ENCODE assay signal across 20 cellular contexts in the genomic region with DNA sequence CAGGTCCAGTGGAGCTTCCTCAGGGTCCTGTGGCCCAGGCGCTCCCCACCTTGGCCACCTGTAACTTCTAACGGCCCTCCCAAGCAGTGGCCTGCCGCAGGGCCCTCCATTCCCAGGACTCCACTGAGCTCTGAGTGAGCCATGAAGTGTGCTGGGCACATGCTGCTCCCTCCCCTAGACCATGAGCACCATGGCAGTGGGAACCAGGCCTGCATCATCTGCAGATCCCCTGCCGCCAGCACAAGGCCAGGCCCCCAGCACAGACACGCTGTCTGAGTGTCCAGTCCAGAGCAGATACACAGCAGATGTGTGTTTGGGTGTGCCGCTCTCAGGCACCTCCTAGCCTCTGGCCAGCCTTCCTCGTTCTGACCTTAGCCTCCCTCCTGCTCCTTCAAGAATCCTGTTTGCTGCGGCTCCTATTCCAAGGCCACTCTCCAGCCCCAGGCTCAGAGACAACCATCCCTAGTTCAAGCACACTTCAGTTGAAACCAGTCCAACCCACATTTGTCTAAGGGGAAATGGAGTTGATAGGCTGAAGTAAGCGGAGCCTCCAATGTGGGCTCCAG. TPM values are rescaled to one million over a fixed set of nuclear protein-coding genes. Genes with fewer than 3 reads are reported as not detected.
"Had no signal": no experiment of that assay in that cellular context is flagged by ENCODE, and none has a peak within 500 bp of the region (broad histone marks: within the 10 kb centered on the region; RNA-seq: fewer than 3 reads in every experiment).

No MANE protein-coding gene starts in this region.

- DNase-seq: activated CD4-positive, alpha-beta memory T cell treated with anti-CD3 and anti-CD28 coated beads for 36 hours; activated CD4-positive, alpha-beta T cell treated with anti-CD3 and anti-CD28 coated beads for 4 hours; activated naive CD4-positive, alpha-beta T cell treated with anti-CD3 and anti-CD28 coated beads for 36 hours; central memory CD4-positive, alpha-beta T cell; colonic mucosa; erythroblast; foreskin melanocyte; stimulated activated naive CD8-positive, alpha-beta T cell treated with anti-CD3 and anti-CD28 coated beads, Interleukin-15, Interleukin-2, amounts not matched to agents 100 U/mL and 50 U/mL, for 24 hours; substantia nigra; T-cell had no signal

- H3K27ac Mint-ChIP-seq: activated CD4-positive, alpha-beta memory T cell treated with anti-CD3 and anti-CD28 coated beads for 36 hours; activated naive CD4-positive, alpha-beta T cell treated with anti-CD3 and anti-CD28 coated beads for 36 hours; activated T-helper 17 cell treated with anti-CD3 and anti-CD28 coated beads, Interleukin-2, amount 50 U/mL, for 72 hours; brain; naive thymus-derived CD8-positive, alpha-beta T cell; T-cell; WTC11 had no signal

- H3K27me3 ChIP-seq: colonic mucosa had no signal

- ATAC-seq: activated T-helper 17 cell treated with anti-CD3 and anti-CD28 coated beads, Interleukin-2, amount 50 U/mL, for 72 hours; naive thymus-derived CD8-positive, alpha-beta T cell; stimulated activated naive CD8-positive, alpha-beta T cell treated with anti-CD3 and anti-CD28 coated beads, Interleukin-15, Interleukin-2, amounts not matched to agents 100 U/mL and 50 U/mL, for 24 hours; T-cell; WTC11 had no signal

- H3K4me1 Mint-ChIP-seq: activated T-helper 17 cell treated with anti-CD3 and anti-CD28 coated beads, Interleukin-2, amount 50 U/mL, for 72 hours; brain; T-cell had no signal

- H3K4me1 ChIP-seq: colonic mucosa, tibial nerve had no signal

- H3K4me3 ChIP-seq: colonic mucosa, tibial nerve had no signal

- H3K36me3 Mint-ChIP-seq: activated CD4-positive, alpha-beta memory T cell treated with anti-CD3 and anti-CD28 coated beads for 36 hours; brain; naive thymus-derived CD8-positive, alpha-beta T cell; T-cell had no signal

- H3K9me3 Mint-ChIP-seq: activated CD4-positive, alpha-beta memory T cell treated with anti-CD3 and anti-CD28 coated beads for 36 hours; activated naive CD4-positive, alpha-beta T cell treated with anti-CD3 and anti-CD28 coated beads for 36 hours; activated T-helper 17 cell treated with anti-CD3 and anti-CD28 coated beads, Interleukin-2, amount 50 U/mL, for 72 hours; naive thymus-derived CD8-positive, alpha-beta T cell; T-cell had no signal

- H3K27ac ChIP-seq: colonic mucosa, neutrophil, tibial nerve had no signal

- H3K36me3 ChIP-seq: colonic mucosa, neutrophil, tibial nerve had no signal

- H3K4me3 Mint-ChIP-seq: activated CD4-positive, alpha-beta memory T cell treated with anti-CD3 and anti-CD28 coated beads for 36 hours; activated naive CD4-positive, alpha-beta T cell treated with anti-CD3 and anti-CD28 coated beads for 36 hours; activated T-helper 17 cell treated with anti-CD3 and anti-CD28 coated beads, Interleukin-2, amount 50 U/mL, for 72 hours; brain; naive thymus-derived CD8-positive, alpha-beta T cell; T-cell; WTC11 had no signal

- H3K9me3 ChIP-seq: colonic mucosa, neutrophil had no signal

RNA-seq across cellular contexts. Expression of a gene that starts 7.0 kb away (rescaled TPM):
- polyA plus RNA-seq: naive thymus-derived CD8-positive, alpha-beta T cell had no signal

RNA-seq across cellular contexts. Expression of a gene that starts 30.5 kb away (rescaled TPM):
- total RNA-seq: activated CD4-positive, alpha-beta memory T cell treated with anti-CD3 and anti-CD28 coated beads for 36 hours; activated naive CD4-positive, alpha-beta T cell treated with anti-CD3 and anti-CD28 coated beads for 36 hours; activated T-helper 17 cell treated with anti-CD3 and anti-CD28 coated beads, Interleukin-2, amount 50 U/mL, for 72 hours; colonic mucosa; kidney epithelial cell; liver; mesenteric fat pad; naive thymus-derived CD8-positive, alpha-beta T cell; renal cortical epithelial cell; T-cell; WTC11 had no signal
- polyA plus RNA-seq: liver; naive thymus-derived CD8-positive, alpha-beta T cell had no signal
